In the genomic region with DNA sequence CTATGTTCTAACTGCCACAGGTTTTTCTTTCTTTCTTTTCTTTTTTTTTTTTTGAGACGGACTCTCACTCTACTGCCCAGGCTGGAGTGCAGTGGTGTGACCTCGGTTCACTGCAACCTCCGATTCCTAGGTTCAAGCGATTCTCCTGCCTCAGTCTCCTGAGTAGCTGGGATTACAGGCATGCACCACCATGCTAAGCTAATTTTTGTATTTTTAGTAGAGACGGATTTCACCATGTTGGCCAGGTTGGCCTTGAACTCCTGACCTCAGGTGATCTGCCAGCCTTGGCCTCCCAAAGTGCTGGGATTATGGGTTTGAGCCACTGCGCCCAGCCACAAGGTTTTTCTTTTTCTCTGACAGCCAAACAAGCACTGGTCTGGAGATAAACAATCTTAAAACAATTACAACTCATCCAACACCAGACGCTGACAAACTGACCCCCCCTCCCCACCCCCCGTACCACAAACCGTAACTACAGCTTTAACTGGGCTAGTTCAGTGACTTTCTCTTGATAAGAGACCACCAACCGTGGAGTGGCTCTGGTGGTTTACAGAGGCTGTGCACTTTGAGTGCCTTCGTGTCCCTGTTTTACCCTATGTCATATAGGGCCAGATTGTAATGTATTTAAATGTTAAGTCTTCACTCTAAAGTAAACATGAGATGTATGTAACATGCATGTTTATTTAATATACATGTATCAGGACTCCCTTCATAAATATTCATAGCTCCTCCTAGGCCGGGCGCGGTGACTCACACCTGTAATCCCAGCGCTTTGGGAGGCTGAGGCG, we compare ENCODE assay signal across 19 cellular contexts. TPM values are rescaled to one million over a fixed set of nuclear protein-coding genes. Genes with fewer than 3 reads are reported as not detected.
A peak's percentile ranks its signal among the peaks of the same experiment; 100 is the strongest.
DNase-seq lines count a peak whose midpoint lies in the region; ATAC-seq, FAIRE-seq and TF ChIP-seq lines count a peak whose summit lies in the region.
"Had no signal": no experiment of that assay in that cellular context is flagged by ENCODE, and none has a peak within 500 bp of the region (broad histone marks: within the 10 kb centered on the region; RNA-seq: fewer than 3 reads in every experiment).

No MANE protein-coding gene starts in this region.

- H3K9me1 ChIP-seq in K562 (ENCODE audit: control insufficient read depth, insufficient read depth, low read length): no peaks in the 10 kb centered on the region

- TF ChIP-seq EP300 in HepG2 (IDR thresholded peaks at IDR 0.05; ENCODE audit: low read depth in 2 of 2, low read length in 2 of 2) (no peak), HepG2 (CRISPR knock-in tag; IDR thresholded peaks at IDR 0.05; ENCODE audit: borderline replicate concordance) (no peak), K562 (IDR thresholded peaks at IDR 0.05; ENCODE audit: low read length) (peak; percentile 80)

- TF ChIP-seq CTCF in HepG2 (CRISPR knock-in tag; IDR thresholded peaks at IDR 0.05) (no peak), right lobe of liver (IDR thresholded peaks at IDR 0.05) (no peak), K562 (IDR thresholded peaks at IDR 0.05 in 2 of 3, conservative IDR thresholded peaks at IDR 0.05 in 1 of 3; ENCODE audit: insufficient read depth in 2 of 3, low read depth in 1 of 3, low read length in 3 of 3) (peak in 1 of 3 experiments; percentile 10; a peak in 1 of 6 replicates), upper lobe of right lung (IDR thresholded peaks at IDR 0.05) (no peak), GM13977 (IDR thresholded peaks at IDR 0.05; ENCODE audit: extremely low read depth, insufficient read depth, missing control alignments) (no peak)

- ATAC-seq in HepG2 (no peak), right lobe of liver (no peak), K562 (peak; percentile 87), upper lobe of right lung (no peak)
- ATAC-seq: HCT116 had no signal

- BruUV-seq in HepG2 (replicated peaks; lab: Mats Ljungman, UMichigan) (no TSS peak), K562 (replicated peaks; lab: Mats Ljungman, UMichigan) (no TSS peak)

- H3K9me3 ChIP-seq in HepG2 (ENCODE audit: low read length): no peaks in the 10 kb centered on the region
- no peaks in the 10 kb centered on the region for H3K9me3 ChIP-seq in right lobe of liver
- H3K9me3 ChIP-seq in K562 (replicated peaks; ENCODE audit: control insufficient read depth, insufficient read depth, low read depth, low read length): no peaks in the 10 kb centered on the region
- H3K9me3 ChIP-seq in upper lobe of right lung: no peaks in the 10 kb centered on the region
- H3K9me3 ChIP-seq: BLaER1 had no signal

- H3K27ac ChIP-seq in HepG2 (ENCODE audit: extremely low read length, insufficient read depth, low read length) (no peak overlapping the region), right lobe of liver (no peak overlapping the region), K562 (ENCODE audit: extremely low read depth, low read depth, low read length) (peak overlapping the region; percentile 42; the same call in 2 of the 3 replicates), upper lobe of right lung (no peak overlapping the region)
- H3K27ac ChIP-seq: BLaER1 had no signal

- 56% methylated on average over 13 of the region's 16 CpGs for WGBS in HepG2 (ENCODE audit: low lambda C conversion rate)
- WGBS in right lobe of liver (ENCODE audit: insufficient coverage, low coverage, low lambda C conversion rate, missing lambda C conversion rate): 74% methylated on average over 14 of the region's 16 CpGs
- 10% methylated on average over 15 of the region's 16 CpGs for WGBS in K562 (ENCODE audit: insufficient coverage, low coverage, missing lambda C conversion rate)

- DNase-seq in HepG2 (ENCODE audit: low spot score): no peak
- DNase-seq in right lobe of liver: no peak
- DNase-seq in K562 (ENCODE audit: extremely low read depth in 1 of 4, low spot score in 3 of 4): peak; percentile 49 to 86 (median 68)
- peak; percentile 59 for DNase-seq in islet precursor cell
- peak; percentile 20 for DNase-seq in upper lobe of right lung
- DNase-seq in NCI-H82 (lab: John Stamatoyannopoulos, UW): no peak
- DNase-seq in GM13977 (ENCODE audit: low spot score): no peak
- no peak for DNase-seq in activated CD4-positive, alpha-beta T cell treated with anti-CD3 and anti-CD28 coated beads for 1 hour
- DNase-seq: 8988T; CD4-positive, alpha-beta memory T cell; DMS153; DMS79; GF-D8; GOT3; H7; HFFc6 had no signal

- in situ Hi-C loops in HepG2 (cut with HindIII; ENCODE audit: extremely low pct_ligation_motif_present, low pct_unique_long_range_greater_than_20kb) (no loop called here), K562 (cut with MboI) (no loop called here), GM13977 (cut with MboI; ENCODE audit: low pct_unique_long_range_greater_than_20kb, low sequenced_read_pairs, unreplicated experiment) (no loop called here)

- CTCF ChIA-PET in HepG2 (lab: Yijun Ruan, JAX; ENCODE audit: low intra/inter-chr PET ratio, low total read pairs): no interaction called here
- CTCF ChIA-PET in K562 (lab: Yijun Ruan, JAX; ENCODE audit: low intra/inter-chr PET ratio): no interaction called here

- TF ChIP-seq RAD21 in HepG2 (CRISPR knock-in tag; IDR thresholded peaks at IDR 0.05) (no peak), K562 (CRISPR knock-in tag; conservative IDR thresholded peaks at IDR 0.05 in 1 of 2, IDR thresholded peaks at IDR 0.05 in 1 of 2) (peak in 1 of 2 experiments; percentile 16; a peak in 2 of 4 replicates)

- POLR2A ChIA-PET in HepG2 (lab: Yijun Ruan, JAX): no interaction called here
- POLR2A ChIA-PET in K562 (lab: Yijun Ruan, JAX): interaction anchor here (0.6 to 3.5 kb wide), 7 partner anchors 10 to 381 kb away, joined by 3 to 35 read pairs (median 5); a partner anchor contains a TSS

- intact Hi-C loops in HepG2 (cut with micrococcal nuclease; ENCODE audit: unreplicated experiment) (no loop called here), right lobe of liver (cut with DNase I) (no loop called here), K562 (cut with micrococcal nuclease) (no loop called here), upper lobe of right lung (cut with DNase I) (no loop called here)

- H4K20me1 ChIP-seq in HepG2 (ENCODE audit: insufficient read depth, low read length) (no peaks in the 10 kb centered on the region), K562 (replicated peaks; ENCODE audit: control insufficient read depth, insufficient read depth, low read length) (no peaks in the 10 kb centered on the region)
- H4K20me1 ChIP-seq: BLaER1 had no signal

- H3K4me1 ChIP-seq in HepG2 (ENCODE audit: insufficient read depth, low read length) (peaks cover 9% of the 10 kb centered on the region), right lobe of liver (no peaks in the 10 kb centered on the region), K562 (replicated peaks in 1 of 2; ENCODE audit: control insufficient read depth in 2 of 2, insufficient read depth in 2 of 2, low read length in 2 of 2) (peaks cover 16 to 20% of the 10 kb centered on the region in 2 experiments), upper lobe of right lung (no peaks in the 10 kb centered on the region)
- H3K4me1 ChIP-seq: BLaER1 had no signal

- no peak for TF ChIP-seq POLR2A in HepG2 (IDR thresholded peaks at IDR 0.05; ENCODE audit: insufficient read depth in 1 of 2, low read depth in 2 of 2, low read length in 2 of 2)
- no peak for TF ChIP-seq POLR2A in right lobe of liver (IDR thresholded peaks at IDR 0.05)
- TF ChIP-seq POLR2A in K562 (conservative IDR thresholded peaks at IDR 0.05): no peak

- H3K79me2 ChIP-seq in HepG2 (ENCODE audit: insufficient read depth, low read length) (no peaks in the 10 kb centered on the region), K562 (ENCODE audit: control insufficient read depth, insufficient read depth, low read length) (no peaks in the 10 kb centered on the region)

- no peaks in the 10 kb centered on the region for H3K27me3 ChIP-seq in HepG2 (ENCODE audit: control insufficient read depth in 1 of 2, insufficient read depth in 2 of 2, low read length in 2 of 2)
- no peaks in the 10 kb centered on the region for H3K27me3 ChIP-seq in right lobe of liver
- no peaks in the 10 kb centered on the region for H3K27me3 ChIP-seq in K562 (ENCODE audit: control insufficient read depth in 2 of 2, insufficient read depth in 2 of 2, low read length in 2 of 2)
- no peaks in the 10 kb centered on the region for H3K27me3 ChIP-seq in upper lobe of right lung
- H3K27me3 ChIP-seq: BLaER1 had no signal

- H2AFZ ChIP-seq in HepG2 (ENCODE audit: low read length) (no peak overlapping the region), K562 (ENCODE audit: low read depth, low read length) (peak overlapping the region; percentile 76)

- H3K9ac ChIP-seq in HepG2 (ENCODE audit: insufficient read depth, low read depth, low read length) (no peak overlapping the region), K562 (ENCODE audit: insufficient read depth in 1 of 2, low read depth in 2 of 2, low read length in 2 of 2) (peak overlapping the region; percentile 7 to 56; a peak in 1 of 4 replicates)
- H3K9ac ChIP-seq: BLaER1 had no signal

- H3K4me3 ChIP-seq in HepG2 (replicated peaks in 1 of 3; ENCODE audit: insufficient read depth in 1 of 3, low read depth in 2 of 3, low read length in 3 of 3) (no peak overlapping the region), right lobe of liver (no peak overlapping the region), K562 (no peak overlapping the region), upper lobe of right lung (no peak overlapping the region)
- H3K4me3 ChIP-seq: BLaER1 had no signal

- no peak overlapping the region; the same call in 1 of the 2 replicates for H3K4me2 ChIP-seq in HepG2 (ENCODE audit: low read depth, low read length)
- peak overlapping the region; percentile 61 for H3K4me2 ChIP-seq in K562 (ENCODE audit: insufficient read depth, low read length)
- H3K4me2 ChIP-seq: BLaER1 had no signal

- no peaks in the 10 kb centered on the region for H3K36me3 ChIP-seq in HepG2 (replicated peaks in 1 of 2; ENCODE audit: control insufficient read depth in 1 of 2, insufficient read depth in 2 of 2, low read length in 2 of 2)
- H3K36me3 ChIP-seq in right lobe of liver: no peaks in the 10 kb centered on the region
- H3K36me3 ChIP-seq in K562 (ENCODE audit: control insufficient read depth, insufficient read depth, low read length): no peaks in the 10 kb centered on the region
- no peaks in the 10 kb centered on the region for H3K36me3 ChIP-seq in upper lobe of right lung
- H3K36me3 ChIP-seq: BLaER1 had no signal

- FAIRE-seq in HepG2 (lab: Jason Lieb, UNC) (no peak), K562 (lab: Jason Lieb, UNC) (peak; percentile 86)
- FAIRE-seq: HTR-8/SVneo had no signal

RNA-seq across cellular contexts. Expression of a gene that starts 19.5 kb away (rescaled TPM):
- total RNA-seq in HepG2 (2016; rRNA removed; fragmentation: Illumina TruSeq; extraction: Trizol) (64.7 and 84.6 TPM in 2 replicates), right lobe of liver (10 to 100 TPM; 30.9 to 51.6 (median 42.0) TPM), K562 (2014; rRNA removed) (42.9 and 56.3 TPM in 2 replicates), K562 (2014; rRNA removed; fragmentation: Illumina TruSeq; extraction: Trizol) (60.1 and 66.4 TPM in 2 replicates), K562 (2015; rRNA removed; fragmentation: Illumina TruSeq; extraction: Trizol) (55.6 and 56.6 TPM in 2 replicates), K562 (2021) (101 and 104 TPM in 2 replicates), upper lobe of right lung (117 TPM)
- 68.9 and 70.1 TPM in 2 replicates for total RNA-seq in HepG2 (2016; cell fraction: cytosol; rRNA removed; fragmentation: Illumina TruSeq; extraction: Trizol; ENCODE audit: low read depth)
- total RNA-seq in HepG2 (2016; cell fraction: insoluble cytoplasmic fraction; rRNA removed; fragmentation: Illumina TruSeq; extraction: Trizol): 57.0 and 74.5 TPM in 2 replicates
- total RNA-seq in HepG2 (2016; cell fraction: membrane; rRNA removed; fragmentation: Illumina TruSeq; extraction: Trizol): 30.6 and 37.0 TPM in 2 replicates
- total RNA-seq in HepG2 (2016; cell fraction: nucleus; rRNA removed; fragmentation: Illumina TruSeq; extraction: Trizol): 99.1 and 105 TPM in 2 replicates
- polyA plus RNA-seq in HepG2 (2011; rRNA removed) (91.0 and 95.0 TPM in 2 replicates), K562 (2011; rRNA removed) (55.7 and 64.3 TPM in 2 replicates), K562 (2014; fragmentation: Illumina TruSeq; extraction: Trizol) (52.1 and 60.9 TPM in 2 replicates), K562 (2014; fragmentation: Nextera tagmentation; extraction: Ambion mirVana) (10 to 100 TPM; 37.7 to 43.8 TPM), K562 (2014; rRNA removed) (46.4 and 49.5 TPM in 2 replicates)
- 98.1 and 107 TPM in 2 replicates for polyA plus RNA-seq in HepG2 (2011; cell fraction: cytosol; rRNA removed)
- polyA plus RNA-seq in HepG2 (2011; cell fraction: nucleus; rRNA removed): 116 and 134 TPM in 2 replicates
- polyA plus RNA-seq in HepG2 (2012): 83.5 and 85.2 TPM in 2 replicates
- polyA plus RNA-seq in HepG2 (2016; cell fraction: cytosol; fragmentation: Illumina TruSeq; extraction: Trizol; ENCODE audit: low read depth): 1.5 and 2.0 TPM in 2 replicates
- 53.8 and 55.5 TPM in 2 replicates for polyA plus RNA-seq in HepG2 (2016; cell fraction: insoluble cytoplasmic fraction; fragmentation: Illumina TruSeq; extraction: Trizol; ENCODE audit: low read depth)
- polyA plus RNA-seq in HepG2 (2016; cell fraction: membrane; fragmentation: Illumina TruSeq; extraction: Trizol; ENCODE audit: low read depth): 6.6 and 7.3 TPM in 2 replicates
- 59.9 and 64.4 TPM in 2 replicates for polyA plus RNA-seq in HepG2 (2016; cell fraction: nucleus; fragmentation: Illumina TruSeq; extraction: Trizol; ENCODE audit: insufficient read depth, low read depth)
- polyA minus RNA-seq in HepG2 (2011; rRNA and poly(A)+ RNA removed; ENCODE audit: low replicate concordance): 428 and 564 TPM in 2 replicates
- 112 and 124 TPM in 2 replicates for polyA minus RNA-seq in HepG2 (2011; cell fraction: cytosol; rRNA and poly(A)+ RNA removed)
- polyA minus RNA-seq in HepG2 (2011; cell fraction: nucleus; rRNA and poly(A)+ RNA removed): 187 and 190 TPM in 2 replicates
- 260 and 263 TPM in 2 replicates for total RNA-seq in K562 (2011; cell fraction: chromatin; rRNA removed; ENCODE audit: low replicate concordance)
- 122 and 134 TPM in 2 replicates for total RNA-seq in K562 (2011; cell fraction: nucleolus; rRNA removed)
- 144 and 176 TPM in 2 replicates for total RNA-seq in K562 (2011; cell fraction: nucleoplasm; rRNA removed)
- 84.5 and 95.2 TPM in 2 replicates for polyA plus RNA-seq in K562 (2011; cell fraction: cytosol; rRNA removed)
- 131 and 181 TPM in 2 replicates for polyA plus RNA-seq in K562 (2011; cell fraction: nucleus; rRNA removed)
- polyA plus RNA-seq in K562 (2012): 60.3 and 92.8 TPM in 2 replicates
- 300 and 362 TPM in 2 replicates for polyA minus RNA-seq in K562 (2011; rRNA and poly(A)+ RNA removed)
- polyA minus RNA-seq in K562 (2011; cell fraction: cytosol; rRNA and poly(A)+ RNA removed): 93.9 and 117 TPM in 2 replicates
- polyA minus RNA-seq in K562 (2011; cell fraction: nucleus; rRNA and poly(A)+ RNA removed): 116 and 133 TPM in 2 replicates

Comparison
In these comparisons a context has a peak if more than half of its experiments do, and no peak if none do; other contexts are left out.
1. DNase-seq: peak in K562 (4 of 4), islet precursor cell (single experiment) and upper lobe of right lung (single experiment); none in HepG2 (single experiment), right lobe of liver (0 of 3), NCI-H82 (single experiment), GM13977 (single experiment) and activated CD4-positive, alpha-beta T cell treated with anti-CD3 and anti-CD28 coated beads for 1 hour (single experiment).